Comparison of ENCODE assay signal across 1 cellular context in genomic region chr4:118350961-118351360, GRCh38.
A peak's percentile ranks its signal among the peaks of the same experiment; 100 is the strongest.
TF ChIP-seq lines count a peak whose summit lies in the region.

No MANE protein-coding gene starts in this region.

TF ChIP-seq in SK-N-SH treated with all-trans-retinoic acid at 6 μM for 48 hours, 23 proteins besides CTCF, POLR2A, EP300 and RAD21 (continued from another document):
- TF ChIP-seq PATZ1 (CRISPR knock-in tag; IDR thresholded peaks at IDR 0.05; ENCODE audit: borderline replicate concordance): peak; percentile 10; the same call in 1 of the 2 replicates
- TF ChIP-seq POU6F1 (CRISPR knock-in tag; IDR thresholded peaks at IDR 0.05; ENCODE audit: borderline replicate concordance, low read depth): no peak
- TF ChIP-seq ARNTL (CRISPR knock-in tag; IDR thresholded peaks at IDR 0.05; ENCODE audit: borderline replicate concordance, low read depth): no peak
- TF ChIP-seq CSRNP3 (CRISPR knock-in tag; IDR thresholded peaks at IDR 0.05): no peak
- TF ChIP-seq BACH2 (CRISPR knock-in tag; IDR thresholded peaks at IDR 0.05; ENCODE audit: borderline replicate concordance): no peak
- TF ChIP-seq ESRRG (CRISPR knock-in tag; IDR thresholded peaks at IDR 0.05): no peak
- no peak for TF ChIP-seq RARB (CRISPR knock-in tag; IDR thresholded peaks at IDR 0.05)
